Comparison of ENCODE assay signal across 11 cellular contexts in genomic region chr2:96099861-96100798, GRCh38. TPM values are rescaled to one million over a fixed set of nuclear protein-coding genes. Genes with fewer than 3 reads are reported as not detected.
DNase-seq lines count a peak whose midpoint lies in the region; ATAC-seq and TF ChIP-seq lines count a peak whose summit lies in the region.
"Had no signal": no experiment of that assay in that cellular context is flagged by ENCODE, and none has a peak within 500 bp of the region (broad histone marks: within the 10 kb centered on the region; RNA-seq: fewer than 3 reads in every experiment).

No MANE protein-coding gene starts in this region.

- intact Hi-C loops in activated CD4-positive, alpha-beta T cell treated with anti-CD3 and anti-CD28 coated beads, Interleukin-2, amount 10 ng/mL, durations not matched to agents 24 days and 14 days (cut with micrococcal nuclease) = no loop called here
- intact Hi-C loops in Calu3 (cut with micrococcal nuclease; ENCODE audit: unreplicated experiment) = no loop called here

- no TSS peak for BruUV-seq in Calu3 (replicated peaks; lab: Mats Ljungman, UMichigan)

- in situ Hi-C loops in G401 (cut with HindIII; ENCODE audit: low sequenced_read_pairs) = no loop called here

- H3K9me3 ChIP-seq in right atrium auricular region = peaks cover 0 to 4% of the 10 kb centered on the region in 2 donors

- peak overlapping the region in 1 of 2 donors; percentile 72 for H3K27ac ChIP-seq in right atrium auricular region

- H3K4me3 Mint-ChIP-seq in activated CD4-positive, alpha-beta T cell treated with anti-CD3 and anti-CD28 coated beads, Interleukin-2, amount 10 ng/mL, durations not matched to agents 7 days and 5 days = no peak overlapping the region
- no peak overlapping the region for H3K4me3 Mint-ChIP-seq in activated CD4-positive, alpha-beta T cell treated with anti-CD3 and anti-CD28 coated beads, Interleukin-2, amount 10 ng/mL, durations not matched to agents 24 days and 14 days
- H3K4me3 Mint-ChIP-seq in effector memory CD8-positive, alpha-beta T cell = no peak overlapping the region
- no peak overlapping the region for H3K4me3 Mint-ChIP-seq in Calu3 (ENCODE audit: low read depth, unreplicated experiment)

- ATAC-seq in stimulated activated naive CD8-positive, alpha-beta T cell treated with anti-CD3 and anti-CD28 coated beads, Interleukin-15, Interleukin-2, amounts not matched to agents 100 U/mL and 50 U/mL, for 24 hours = no peak
- no peak for ATAC-seq in effector memory CD8-positive, alpha-beta T cell (replicated peaks)

- no peaks in the 10 kb centered on the region for H3K36me3 ChIP-seq in right atrium auricular region

- peak; percentile 3 for DNase-seq in activated CD4-positive, alpha-beta T cell treated with anti-CD3 and anti-CD28 coated beads, Interleukin-2, amount 10 ng/mL, durations not matched to agents 7 days and 5 days
- no peak for DNase-seq in activated CD4-positive, alpha-beta T cell treated with anti-CD3 and anti-CD28 coated beads, Interleukin-2, amount 10 ng/mL, durations not matched to agents 24 days and 14 days
- DNase-seq in SKM-1 (lab: John Stamatoyannopoulos, UW; ENCODE audit: unreplicated experiment) (peak; percentile 34), right atrium auricular region (ENCODE audit: low spot score) (peak; percentile 51), G401 (ENCODE audit: low spot score) (no peak), Calu3 (no peak)
- DNase-seq in stimulated activated naive CD8-positive, alpha-beta T cell treated with anti-CD3 and anti-CD28 coated beads, Interleukin-15, Interleukin-2, amounts not matched to agents 100 U/mL and 50 U/mL, for 24 hours = peak; percentile 1
- no peak for DNase-seq in effector memory CD8-positive, alpha-beta T cell
- DNase-seq: amygdala, small intestine had no signal

- peaks cover 0 to 45% of the 10 kb centered on the region in 2 donors for H3K4me1 ChIP-seq in right atrium auricular region

- CTCF ChIA-PET in activated CD4-positive, alpha-beta T cell treated with anti-CD3 and anti-CD28 coated beads, Interleukin-2, amount 10 ng/mL, durations not matched to agents 7 days and 5 days (lab: Charles Lee) = interaction anchor here (0.9 to 1.7 kb wide), 2 partner anchors 17 to 74 kb away, joined by 3 to 4 read pairs; no protein-coding TSS in a partner anchor
- CTCF ChIA-PET in Calu3 (lab: Charles Lee) = interaction anchor here (1.4 kb wide), 1 partner anchor 9 kb away, joined by 4 read pairs; no protein-coding TSS in a partner anchor

- TF ChIP-seq CTCF in right atrium auricular region (IDR thresholded peaks at IDR 0.05) (no peak), Calu3 (IDR thresholded peaks at IDR 0.05; ENCODE audit: unreplicated experiment) (no peak)

- H3K9me3 Mint-ChIP-seq in activated CD4-positive, alpha-beta T cell treated with anti-CD3 and anti-CD28 coated beads, Interleukin-2, amount 10 ng/mL, durations not matched to agents 7 days and 5 days = peaks cover 5% of the 10 kb centered on the region
- H3K9me3 Mint-ChIP-seq in activated CD4-positive, alpha-beta T cell treated with anti-CD3 and anti-CD28 coated beads, Interleukin-2, amount 10 ng/mL, durations not matched to agents 24 days and 14 days = peaks cover 4% of the 10 kb centered on the region
- peaks cover 4 to 5% of the 10 kb centered on the region in 2 donors for H3K9me3 Mint-ChIP-seq in effector memory CD8-positive, alpha-beta T cell
- no peaks in the 10 kb centered on the region for H3K9me3 Mint-ChIP-seq in Calu3 (ENCODE audit: low read depth, unreplicated experiment)

- POLR2A ChIA-PET in activated CD4-positive, alpha-beta T cell treated with anti-CD3 and anti-CD28 coated beads, Interleukin-2, amount 10 ng/mL, durations not matched to agents 7 days and 5 days (lab: Charles Lee) = no interaction called here

- H3K27me3 ChIP-seq in right atrium auricular region = no peaks in the 10 kb centered on the region

- peaks cover 3% of the 10 kb centered on the region for H3K27me3 Mint-ChIP-seq in activated CD4-positive, alpha-beta T cell treated with anti-CD3 and anti-CD28 coated beads, Interleukin-2, amount 10 ng/mL, durations not matched to agents 7 days and 5 days
- H3K27me3 Mint-ChIP-seq in activated CD4-positive, alpha-beta T cell treated with anti-CD3 and anti-CD28 coated beads, Interleukin-2, amount 10 ng/mL, durations not matched to agents 24 days and 14 days = peaks cover 8% of the 10 kb centered on the region
- no peaks in the 10 kb centered on the region for H3K27me3 Mint-ChIP-seq in effector memory CD8-positive, alpha-beta T cell
- H3K27me3 Mint-ChIP-seq in Calu3 (ENCODE audit: unreplicated experiment) = peaks cover 38% of the 10 kb centered on the region

- no peak overlapping the region for H3K27ac Mint-ChIP-seq in activated CD4-positive, alpha-beta T cell treated with anti-CD3 and anti-CD28 coated beads, Interleukin-2, amount 10 ng/mL, durations not matched to agents 7 days and 5 days
- no peak overlapping the region for H3K27ac Mint-ChIP-seq in activated CD4-positive, alpha-beta T cell treated with anti-CD3 and anti-CD28 coated beads, Interleukin-2, amount 10 ng/mL, durations not matched to agents 24 days and 14 days
- H3K27ac Mint-ChIP-seq in effector memory CD8-positive, alpha-beta T cell = peak overlapping the region in 1 of 2 donors; percentile 49
- no peak overlapping the region for H3K27ac Mint-ChIP-seq in Calu3 (ENCODE audit: unreplicated experiment)

- no peak overlapping the region for H3K4me3 ChIP-seq in right atrium auricular region

- peaks cover 1% of the 10 kb centered on the region for H3K36me3 Mint-ChIP-seq in activated CD4-positive, alpha-beta T cell treated with anti-CD3 and anti-CD28 coated beads, Interleukin-2, amount 10 ng/mL, durations not matched to agents 7 days and 5 days (ENCODE audit: low read depth)
- H3K36me3 Mint-ChIP-seq in activated CD4-positive, alpha-beta T cell treated with anti-CD3 and anti-CD28 coated beads, Interleukin-2, amount 10 ng/mL, durations not matched to agents 24 days and 14 days (ENCODE audit: low read depth) = peaks cover 1% of the 10 kb centered on the region
- peaks cover 5% of the 10 kb centered on the region for H3K36me3 Mint-ChIP-seq in effector memory CD8-positive, alpha-beta T cell (ENCODE audit: insufficient read depth)
- no peaks in the 10 kb centered on the region for H3K36me3 Mint-ChIP-seq in Calu3 (ENCODE audit: insufficient read depth, unreplicated experiment)

- H3K4me1 Mint-ChIP-seq in activated CD4-positive, alpha-beta T cell treated with anti-CD3 and anti-CD28 coated beads, Interleukin-2, amount 10 ng/mL, durations not matched to agents 7 days and 5 days = no peaks in the 10 kb centered on the region
- no peaks in the 10 kb centered on the region for H3K4me1 Mint-ChIP-seq in activated CD4-positive, alpha-beta T cell treated with anti-CD3 and anti-CD28 coated beads, Interleukin-2, amount 10 ng/mL, durations not matched to agents 24 days and 14 days
- H3K4me1 Mint-ChIP-seq in effector memory CD8-positive, alpha-beta T cell (ENCODE audit: low read depth in 2 of 2) = no peaks in the 10 kb centered on the region
- H3K4me1 Mint-ChIP-seq in Calu3 (ENCODE audit: low read depth, unreplicated experiment) = no peaks in the 10 kb centered on the region

RNA-seq across cellular contexts. Expression of gene ADRA2B, which starts 16.2 kb away (rescaled TPM):
- under 1 TPM in 1 of 2 experiments, not detected in 1; 0.06 TPM for total RNA-seq in activated CD4-positive, alpha-beta T cell treated with anti-CD3 and anti-CD28 coated beads, Interleukin-2, amount 10 ng/mL, durations not matched to agents 7 days and 5 days
- total RNA-seq in activated CD4-positive, alpha-beta T cell treated with anti-CD3 and anti-CD28 coated beads, Interleukin-2, amount 10 ng/mL, durations not matched to agents 24 days and 14 days = 0.21 TPM in 2 replicates
- 1 to 10 TPM in 1 of 2 donors, under 1 TPM in 1; 0.47 to 1.4 TPM for total RNA-seq in right atrium auricular region
- 0.37 TPM in 1 of 2 replicates, not detected in the other for total RNA-seq in G401 (2014; rRNA removed; shearing (Covaris generic))
- total RNA-seq in Calu3 (2022) = 0.22 TPM in 1 of 2 replicates, not detected in the other
- total RNA-seq: NCI-H460 had no signal

RNA-seq across cellular contexts. Expression of gene ASTL, which starts 38.2 kb away (rescaled TPM):
- total RNA-seq in activated CD4-positive, alpha-beta T cell treated with anti-CD3 and anti-CD28 coated beads, Interleukin-2, amount 10 ng/mL, durations not matched to agents 7 days and 5 days = under 1 TPM in 1 of 2 experiments, not detected in 1; 0.22 TPM
- total RNA-seq in activated CD4-positive, alpha-beta T cell treated with anti-CD3 and anti-CD28 coated beads, Interleukin-2, amount 10 ng/mL, durations not matched to agents 24 days and 14 days = 2.4 and 3.4 TPM in 2 replicates
- total RNA-seq in right atrium auricular region (not detected), Calu3 (2022) (not detected in 2 replicates)
- 2.6 TPM in 1 of 2 replicates, not detected in the other for total RNA-seq in G401 (2014; rRNA removed; shearing (Covaris generic))
- total RNA-seq: NCI-H460 had no signal

RNA-seq across cellular contexts. Expression of gene DUSP2, which starts 45.1 kb away (rescaled TPM):
- total RNA-seq in activated CD4-positive, alpha-beta T cell treated with anti-CD3 and anti-CD28 coated beads, Interleukin-2, amount 10 ng/mL, durations not matched to agents 7 days and 5 days = 10 to 100 TPM; 11.9 to 14.2 TPM
- 436 and 445 TPM in 2 replicates for total RNA-seq in activated CD4-positive, alpha-beta T cell treated with anti-CD3 and anti-CD28 coated beads, Interleukin-2, amount 10 ng/mL, durations not matched to agents 24 days and 14 days
- total RNA-seq in right atrium auricular region = 1 to 10 TPM; 4.0 to 9.0 TPM
- 37.2 and 44.4 TPM in 2 replicates for total RNA-seq in G401 (2014; rRNA removed; shearing (Covaris generic))
- 4.1 and 5.9 TPM in 2 replicates for total RNA-seq in Calu3 (2022)

Comparison
In these comparisons a context has a peak if more than half of its experiments do, and no peak if none do; other contexts are left out.
1. DNase-seq: peak in activated CD4-positive, alpha-beta T cell treated with anti-CD3 and anti-CD28 coated beads, Interleukin-2, amount 10 ng/mL, durations not matched to agents 7 days and 5 days (single experiment), SKM-1 (single experiment), right atrium auricular region (single experiment) and stimulated activated naive CD8-positive, alpha-beta T cell treated with anti-CD3 and anti-CD28 coated beads, Interleukin-15, Interleukin-2, amounts not matched to agents 100 U/mL and 50 U/mL, for 24 hours (single experiment); none in activated CD4-positive, alpha-beta T cell treated with anti-CD3 and anti-CD28 coated beads, Interleukin-2, amount 10 ng/mL, durations not matched to agents 24 days and 14 days (single experiment), G401 (single experiment), effector memory CD8-positive, alpha-beta T cell (0 of 3) and Calu3 (single experiment).